ENCODE assay signal across 7 cellular contexts in genomic region chr11:95849087-95849825, GRCh38. TPM values are rescaled to one million over a fixed set of nuclear protein-coding genes. Genes with fewer than 3 reads are reported as not detected.
A peak's percentile ranks its signal among the peaks of the same experiment; 100 is the strongest.
DNase-seq lines count a peak whose midpoint lies in the region; ATAC-seq, FAIRE-seq and TF ChIP-seq lines count a peak whose summit lies in the region.

No MANE protein-coding gene starts in this region.

- no peaks in the 10 kb centered on the region for H3K27me3 Mint-ChIP-seq in activated CD4-positive, alpha-beta memory T cell treated with anti-CD3 and anti-CD28 coated beads for 36 hours

- peak overlapping the region in 3 of 4 donors; percentile 2 to 57 (median 13) for H3K27ac ChIP-seq in gastroesophageal sphincter

- H3K9me3 Mint-ChIP-seq in activated CD4-positive, alpha-beta memory T cell treated with anti-CD3 and anti-CD28 coated beads for 36 hours, result no peaks in the 10 kb centered on the region

- intact Hi-C loops in activated CD4-positive, alpha-beta memory T cell treated with anti-CD3 and anti-CD28 coated beads for 36 hours (cut with micrococcal nuclease), result loop anchor here (1.0 kb wide), 1 partner anchor 577 kb away; no protein-coding TSS in a partner anchor

- POLR2A ChIA-PET in activated CD4-positive, alpha-beta memory T cell treated with anti-CD3 and anti-CD28 coated beads for 36 hours (lab: Charles Lee), result no interaction called here

- DNase-seq in NCI-H2227 (lab: John Stamatoyannopoulos, UW; ENCODE audit: unreplicated experiment), result peak; percentile 9
- DNase-seq in activated CD4-positive, alpha-beta memory T cell treated with anti-CD3 and anti-CD28 coated beads for 36 hours, result peak; percentile 39
- peak; percentile 83 for DNase-seq in pons (ENCODE audit: low spot score)

- peaks cover 0 to 17% (median 2%) of the 10 kb centered on the region in 3 donors for H3K4me1 ChIP-seq in gastroesophageal sphincter

- WGBS in gastroesophageal sphincter (ENCODE audit: low coverage in 1 of 2), 2 donors, result 51% methylated on average over 6 of the region's 6 CpGs

- no peaks in the 10 kb centered on the region for H3K9me3 ChIP-seq in gastroesophageal sphincter

- CTCF ChIA-PET in activated CD4-positive, alpha-beta memory T cell treated with anti-CD3 and anti-CD28 coated beads for 36 hours (lab: Charles Lee), result interaction anchor here (0.6 to 4.5 kb wide), 12 partner anchors 8 to 587 kb away, joined by 3 to 32 read pairs (median 4); partner anchors contain the start of genes CCDC82, JRKL and MAML2

- H3K36me3 Mint-ChIP-seq in activated CD4-positive, alpha-beta memory T cell treated with anti-CD3 and anti-CD28 coated beads for 36 hours, result peaks cover 9% of the 10 kb centered on the region

- TF ChIP-seq CTCF in gastroesophageal sphincter (IDR thresholded peaks at IDR 0.05), result peak in 3 of 4 experiments; percentile 38 to 53 (median 52)

- H3K36me3 ChIP-seq in gastroesophageal sphincter, result peaks cover 0 to 56% of the 10 kb centered on the region in 2 donors

- FAIRE-seq in G401.6 (lab: Jason Lieb, UNC), result peak; percentile 48

- no peaks in the 10 kb centered on the region for H3K4me1 Mint-ChIP-seq in activated CD4-positive, alpha-beta memory T cell treated with anti-CD3 and anti-CD28 coated beads for 36 hours (ENCODE audit: low read depth)

- H3K4me3 ChIP-seq in gastroesophageal sphincter, result no peak overlapping the region

- no peaks in the 10 kb centered on the region for H3K27me3 ChIP-seq in gastroesophageal sphincter

- ATAC-seq in GM21786 (IDR thresholded peaks at IDR 0.05; ENCODE audit: unreplicated experiment), result peak; percentile 60
- ATAC-seq in gastroesophageal sphincter, result peak; percentile 84
- ATAC-seq in HG03521 (IDR thresholded peaks at IDR 0.05; ENCODE audit: unreplicated experiment), result no peak

- H3K27ac Mint-ChIP-seq in activated CD4-positive, alpha-beta memory T cell treated with anti-CD3 and anti-CD28 coated beads for 36 hours, result no peak overlapping the region

- no peak for TF ChIP-seq POLR2A in gastroesophageal sphincter (IDR thresholded peaks at IDR 0.05)

- H3K4me3 Mint-ChIP-seq in activated CD4-positive, alpha-beta memory T cell treated with anti-CD3 and anti-CD28 coated beads for 36 hours, result no peak overlapping the region

- TF ChIP-seq EP300 in gastroesophageal sphincter (IDR thresholded peaks at IDR 0.05), result no peak

RNA-seq across cellular contexts. Expression of gene CEP57, which starts 59.0 kb away (rescaled TPM):
- total RNA-seq in activated CD4-positive, alpha-beta memory T cell treated with anti-CD3 and anti-CD28 coated beads for 36 hours, result 100 to 1,000 TPM; 115 to 117 TPM
- 10 to 100 TPM; 21.4 to 52.1 (median 27.1) TPM for total RNA-seq in gastroesophageal sphincter

RNA-seq across cellular contexts. Expression of gene FAM76B, which starts 59.7 kb away (rescaled TPM):
- 10 to 100 TPM; 45.0 to 45.9 TPM for total RNA-seq in activated CD4-positive, alpha-beta memory T cell treated with anti-CD3 and anti-CD28 coated beads for 36 hours
- total RNA-seq in gastroesophageal sphincter, result 10 to 100 TPM; 21.0 to 41.7 (median 33.9) TPM

Comparison
In these comparisons a context has a peak if more than half of its experiments do, and no peak if none do; other contexts are left out.
1. DNase-seq: peak in every context shown above with its lines; median percentile 83 in pons; 39 in activated CD4-positive, alpha-beta memory T cell treated with anti-CD3 and anti-CD28 coated beads for 36 hours; 9 in NCI-H2227.